21 cellular contexts compared by ENCODE assay signal in genomic region chr3:153693207-153693606, GRCh38.
DNase-seq lines count a peak whose midpoint lies in the region; ATAC-seq, FAIRE-seq and TF ChIP-seq lines count a peak whose summit lies in the region.
"Had no signal": no experiment of that assay in that cellular context is flagged by ENCODE, and none has a peak within 500 bp of the region (broad histone marks: within the 10 kb centered on the region; RNA-seq: fewer than 3 reads in every experiment).

No MANE protein-coding gene starts in this region.

- in situ Hi-C loops in GM12878 (cut with MboI) = no loop called here

- 2% methylated on average over 3 of the region's 3 CpGs for WGBS in GM12878 (ENCODE audit: insufficient coverage, insufficient replicate concordance, low lambda C conversion rate, missing lambda C conversion rate)

- DNase-seq in activated CD4-positive, alpha-beta T cell treated with anti-CD3 and anti-CD28 coated beads for 36 hours = no peak
- no peak for DNase-seq in activated CD4-positive, alpha-beta T cell treated with anti-CD3 and anti-CD28 coated beads for 4 hours
- DNase-seq in GM12878 (ENCODE audit: low read depth, low spot score) = no peak
- DNase-seq in stimulated activated CD4-positive, alpha-beta T cell treated with anti-CD3 and anti-CD28 coated beads, Interleukin-4, amount 100 ng/mL, for 1 hour = no peak
- DNase-seq: AML-193; BE2C; CD4-positive, alpha-beta T cell; CD8-positive, alpha-beta memory T cell; DMS53; DMS79 treated with DMSO at 0.1 percent for 48 hours; GF-D8; H9 had no signal

- no peaks in the 10 kb centered on the region for H3K79me2 ChIP-seq in OCI-LY3 (ENCODE audit: low read length)
- H3K79me2 ChIP-seq in GM12878 (ENCODE audit: control insufficient read depth, insufficient read depth, low read length) = no peaks in the 10 kb centered on the region

- H3K36me3 Mint-ChIP-seq in activated CD4-positive, alpha-beta T cell treated with anti-CD3 and anti-CD28 coated beads for 36 hours (ENCODE audit: low read depth) = no peaks in the 10 kb centered on the region
- H3K36me3 Mint-ChIP-seq: CD14-positive monocyte; CD8-positive, alpha-beta memory T cell had no signal

- H3K27ac ChIP-seq in OCI-LY3 (ENCODE audit: low read length) (peak overlapping the region; percentile 39; the same call in 1 of the 2 replicates), GM12878 (ENCODE audit: control insufficient read depth, insufficient read depth) (no peak overlapping the region)
- H3K27ac ChIP-seq: 22Rv1; BLaER1 treated with 17β-estradiol and CSF1 and Interleukin-3, amounts not matched to agents 10 nM and 100 nM had no signal

- FAIRE-seq in GM12878 (lab: Jason Lieb, UNC) = no peak
- FAIRE-seq: GM19239 had no signal

- no peak overlapping the region for H3K4me3 ChIP-seq in OCI-LY3 (ENCODE audit: low read length)
- H3K4me3 ChIP-seq in GM12878 = no peak overlapping the region
- H3K4me3 ChIP-seq: BLaER1 treated with 17β-estradiol and CSF1 and Interleukin-3, amounts not matched to agents 10 nM and 100 nM; GM23338 had no signal

- POLR2A ChIA-PET in activated CD4-positive, alpha-beta T cell treated with anti-CD3 and anti-CD28 coated beads for 36 hours (lab: Charles Lee) = no interaction called here
- POLR2A ChIA-PET in GM12878 (lab: Charles Lee) = no interaction called here

- RAD21 ChIA-PET in GM12878 (lab: Charles Lee; ENCODE audit: unreplicated experiment) = no interaction called here

- ATAC-seq in activated CD4-positive, alpha-beta T cell treated with anti-CD3 and anti-CD28 coated beads for 36 hours = peak; percentile 26
- ATAC-seq in GM12878 = peak; percentile 21; the same call in 1 of the 3 replicates
- ATAC-seq in HG03439 (IDR thresholded peaks at IDR 0.05; ENCODE audit: unreplicated experiment) = no peak
- ATAC-seq in HG03025 (IDR thresholded peaks at IDR 0.05; ENCODE audit: low FRiP score, unreplicated experiment) = no peak
- ATAC-seq: GM23338, HCT116 had no signal

- H3K9me3 ChIP-seq in OCI-LY3 (ENCODE audit: insufficient read depth, low read length) (no peaks in the 10 kb centered on the region), GM12878 (replicated peaks; ENCODE audit: control insufficient read depth, insufficient read depth, low read length) (no peaks in the 10 kb centered on the region)
- H3K9me3 ChIP-seq: BE2C; BLaER1 treated with 17β-estradiol and CSF1 and Interleukin-3, amounts not matched to agents 10 nM and 100 nM had no signal

- H3K4me2 ChIP-seq in OCI-LY3 (ENCODE audit: low read length) = peak overlapping the region; percentile 44
- no peak overlapping the region for H3K4me2 ChIP-seq in GM12878 (ENCODE audit: control insufficient read depth, insufficient read depth)
- H3K4me2 ChIP-seq: BLaER1 treated with 17β-estradiol and CSF1 and Interleukin-3, amounts not matched to agents 10 nM and 100 nM; GM23338 had no signal

- no peak for TF ChIP-seq POLR2A in GM12878 (IDR thresholded peaks at IDR 0.05; ENCODE audit: low read depth, low read length)

- intact Hi-C loops in activated CD4-positive, alpha-beta T cell treated with anti-CD3 and anti-CD28 coated beads for 36 hours (cut with DNase I, micrococcal nuclease) = no loop called here
- intact Hi-C loops in GM12878 (cut with micrococcal nuclease; ENCODE audit: unreplicated experiment) = no loop called here

- SMC1A ChIA-PET in GM12878 (lab: Charles Lee; ENCODE audit: uncharacterized antibody, unreplicated experiment) = no interaction called here

- BruUV-seq in GM12878 (replicated peaks; lab: Mats Ljungman, UMichigan) = no TSS peak

- H3K9me3 Mint-ChIP-seq in activated CD4-positive, alpha-beta T cell treated with anti-CD3 and anti-CD28 coated beads for 36 hours (ENCODE audit: low read depth) = no peaks in the 10 kb centered on the region
- H3K9me3 Mint-ChIP-seq: CD14-positive monocyte; CD4-positive, alpha-beta T cell; CD8-positive, alpha-beta memory T cell; GM23338; H9 had no signal

- peaks cover 5% of the 10 kb centered on the region for H3K4me1 Mint-ChIP-seq in activated CD4-positive, alpha-beta T cell treated with anti-CD3 and anti-CD28 coated beads for 36 hours
- H3K4me1 Mint-ChIP-seq: CD14-positive monocyte had no signal

- no peaks in the 10 kb centered on the region for H3K36me3 ChIP-seq in OCI-LY3 (replicated peaks; ENCODE audit: low read depth, low read length)
- H3K36me3 ChIP-seq in GM12878 (ENCODE audit: control insufficient read depth in 2 of 2, insufficient read depth in 2 of 2, low read length in 1 of 2) = no peaks in the 10 kb centered on the region
- H3K36me3 ChIP-seq: BE2C; BLaER1 treated with 17β-estradiol and CSF1 and Interleukin-3, amounts not matched to agents 10 nM and 100 nM had no signal

- H4K20me1 ChIP-seq in OCI-LY3 (ENCODE audit: insufficient read depth, low read length) (no peaks in the 10 kb centered on the region), GM12878 (ENCODE audit: control insufficient read depth, insufficient read depth) (no peaks in the 10 kb centered on the region)
- H4K20me1 ChIP-seq: BLaER1 treated with 17β-estradiol and CSF1 and Interleukin-3, amounts not matched to agents 10 nM and 100 nM had no signal

- H3K4me1 ChIP-seq in OCI-LY3 (ENCODE audit: low read length) = peaks cover 27% of the 10 kb centered on the region
- no peaks in the 10 kb centered on the region for H3K4me1 ChIP-seq in GM12878 (ENCODE audit: control insufficient read depth, insufficient read depth, low read length)
- H3K4me1 ChIP-seq: BE2C; BLaER1 treated with 17β-estradiol and CSF1 and Interleukin-3, amounts not matched to agents 10 nM and 100 nM had no signal

- no peak overlapping the region for H3K4me3 Mint-ChIP-seq in activated CD4-positive, alpha-beta T cell treated with anti-CD3 and anti-CD28 coated beads for 36 hours
- H3K4me3 Mint-ChIP-seq: CD14-positive monocyte; CD4-positive, alpha-beta T cell; CD8-positive, alpha-beta memory T cell; GM23338; H9 had no signal

- H3K27me3 ChIP-seq in OCI-LY3 (ENCODE audit: low read depth, low read length) (no peaks in the 10 kb centered on the region), GM12878 (replicated peaks in 1 of 2; ENCODE audit: control insufficient read depth in 2 of 2, insufficient read depth in 2 of 2, low read length in 1 of 2) (no peaks in the 10 kb centered on the region)
- H3K27me3 ChIP-seq: BE2C; BLaER1 treated with 17β-estradiol and CSF1 and Interleukin-3, amounts not matched to agents 10 nM and 100 nM had no signal

- H2AFZ ChIP-seq in OCI-LY3 (ENCODE audit: low read depth, low read length) (no peak overlapping the region), GM12878 (ENCODE audit: control insufficient read depth, low read depth, low read length) (no peak overlapping the region)
- H2AFZ ChIP-seq: GM23338 had no signal

- CTCF ChIA-PET in activated CD4-positive, alpha-beta T cell treated with anti-CD3 and anti-CD28 coated beads for 36 hours (lab: Charles Lee) = interaction anchor here (0.6 kb wide), 1 partner anchor 293 kb away, joined by 3 read pairs; no protein-coding TSS in a partner anchor
- CTCF ChIA-PET in GM12878 (lab: Yijun Ruan, JAX) = no interaction called here

- no peak overlapping the region for H3K27ac Mint-ChIP-seq in activated CD4-positive, alpha-beta T cell treated with anti-CD3 and anti-CD28 coated beads for 36 hours
- H3K27ac Mint-ChIP-seq: CD14-positive monocyte; CD4-positive, alpha-beta T cell; CD8-positive, alpha-beta memory T cell; GM23338 had no signal

- H3K27me3 Mint-ChIP-seq in activated CD4-positive, alpha-beta T cell treated with anti-CD3 and anti-CD28 coated beads for 36 hours = no peaks in the 10 kb centered on the region
- H3K27me3 Mint-ChIP-seq: CD4-positive, alpha-beta T cell had no signal

- TF ChIP-seq EP300 in GM12878 (IDR thresholded peaks at IDR 0.05; ENCODE audit: borderline replicate concordance in 1 of 2, control insufficient read depth in 1 of 2, low read depth in 2 of 2, low read length in 2 of 2) = no peak

- no peak for TF ChIP-seq RAD21 in GM12878 (IDR thresholded peaks at IDR 0.05; ENCODE audit: insufficient read depth, low read depth, low read length)

- TF ChIP-seq CTCF in OCI-LY3 (IDR thresholded peaks at IDR 0.05; ENCODE audit: low read depth, low read length) (no peak), GM12878 (IDR thresholded peaks at IDR 0.05 in 2 of 3, conservative IDR thresholded peaks at IDR 0.05 in 1 of 3; ENCODE audit: control insufficient read depth in 2 of 3, extremely low read depth in 1 of 3, insufficient read depth in 1 of 3, low read depth in 3 of 3, low read length in 3 of 3) (no peak)

- H3K9ac ChIP-seq in OCI-LY3 (ENCODE audit: low read length) (no peak overlapping the region), GM12878 (ENCODE audit: control insufficient read depth, insufficient read depth, low read length) (no peak overlapping the region)
- H3K9ac ChIP-seq: BLaER1 treated with 17β-estradiol and CSF1 and Interleukin-3, amounts not matched to agents 10 nM and 100 nM had no signal

TF ChIP-seq in GM12878, 131 proteins besides CTCF, POLR2A, EP300 and RAD21:
- TF ChIP-seq BCL11A (IDR thresholded peaks at IDR 0.05; ENCODE audit: low read depth, low read length) (no peak), NR2F1 (conservative IDR thresholded peaks at IDR 0.05) (0 out of 2 replicates have a peak, but pooled peaks have one; percentile 10), ATF3 (IDR thresholded peaks at IDR 0.05; ENCODE audit: borderline replicate concordance, extremely low read depth, low read depth, low read length) (no peak), FOS (IDR thresholded peaks at IDR 0.05; ENCODE audit: borderline replicate concordance, extremely low read depth, insufficient read length) (no peak)

Comparison
In these comparisons a context has a peak if more than half of its experiments do, and no peak if none do; other contexts are left out.
1. ATAC-seq: peak in activated CD4-positive, alpha-beta T cell treated with anti-CD3 and anti-CD28 coated beads for 36 hours (single experiment) and GM12878 (single experiment); none in HG03439 (single experiment) and HG03025 (single experiment).